8 cellular contexts compared by ENCODE assay signal in genomic region chr3:15630646-15631350, GRCh38. TPM values are rescaled to one million over a fixed set of nuclear protein-coding genes. Genes with fewer than 3 reads are reported as not detected.
DNase-seq lines count a peak whose midpoint lies in the region; ATAC-seq and TF ChIP-seq lines count a peak whose summit lies in the region.

No MANE protein-coding gene starts in this region.

- CTCF ChIA-PET in activated CD8-positive, alpha-beta T cell treated with anti-CD3 and anti-CD28 coated beads for 36 hours (lab: Charles Lee): interaction anchor here (0.6 to 3.4 kb wide), 27 partner anchors 10 to 418 kb away, joined by 3 to 51 read pairs (median 4); partner anchors contain the start of gene ANKRD28

- H3K4me3 Mint-ChIP-seq in activated T-cell treated with anti-CD3 and anti-CD28 coated beads, Interleukin-2, amount 50 U/mL, for 72 hours: peak overlapping the region; percentile 62 to 88
- H3K4me3 Mint-ChIP-seq in activated CD8-positive, alpha-beta T cell treated with anti-CD3 and anti-CD28 coated beads for 36 hours: peak overlapping the region; percentile 59
- H3K4me3 Mint-ChIP-seq in stimulated activated naive CD8-positive, alpha-beta T cell treated with anti-CD3 and anti-CD28 coated beads, Interleukin-15, Interleukin-2, amounts not matched to agents 100 ng/mL and 50 ng/mL, for 24 hours: peak overlapping the region; percentile 61

- POLR2A ChIA-PET in activated CD8-positive, alpha-beta T cell treated with anti-CD3 and anti-CD28 coated beads for 36 hours (lab: Charles Lee): no interaction called here

- peak overlapping the region; percentile 88 for H3K27ac Mint-ChIP-seq in activated T-cell treated with anti-CD3 and anti-CD28 coated beads, Interleukin-2, amount 50 U/mL, for 72 hours
- H3K27ac Mint-ChIP-seq in activated CD8-positive, alpha-beta T cell treated with anti-CD3 and anti-CD28 coated beads for 36 hours: peak overlapping the region; percentile 86
- peak overlapping the region; percentile 84 for H3K27ac Mint-ChIP-seq in stimulated activated naive CD8-positive, alpha-beta T cell treated with anti-CD3 and anti-CD28 coated beads, Interleukin-15, Interleukin-2, amounts not matched to agents 100 ng/mL and 50 ng/mL, for 24 hours

- no peaks in the 10 kb centered on the region for H3K36me3 Mint-ChIP-seq in activated T-cell treated with anti-CD3 and anti-CD28 coated beads, Interleukin-2, amount 50 U/mL, for 72 hours (ENCODE audit: insufficient read depth in 2 of 2)
- H3K36me3 Mint-ChIP-seq in activated CD8-positive, alpha-beta T cell treated with anti-CD3 and anti-CD28 coated beads for 36 hours (ENCODE audit: low read depth): no peaks in the 10 kb centered on the region
- no peaks in the 10 kb centered on the region for H3K36me3 Mint-ChIP-seq in stimulated activated naive CD8-positive, alpha-beta T cell treated with anti-CD3 and anti-CD28 coated beads, Interleukin-15, Interleukin-2, amounts not matched to agents 100 ng/mL and 50 ng/mL, for 24 hours (ENCODE audit: low read depth)

- peak in 1 of 2 donors; percentile 37 for DNase-seq in activated T-cell treated with anti-CD3 and anti-CD28 coated beads, Interleukin-2, amount 50 U/mL, for 72 hours
- DNase-seq in activated T-cell treated with anti-CD3 and anti-CD28 coated beads for 4 hours (no peak), left cardiac atrium (no peak), DMS 273 (lab: John Stamatoyannopoulos, UW; ENCODE audit: unreplicated experiment) (no peak), 8988T (no peak)
- DNase-seq in activated CD8-positive, alpha-beta T cell treated with anti-CD3 and anti-CD28 coated beads for 36 hours: peak; percentile 60

- intact Hi-C loops in activated CD8-positive, alpha-beta T cell treated with anti-CD3 and anti-CD28 coated beads for 36 hours (cut with micrococcal nuclease): loop anchor here (1.0 kb wide), 1 partner anchor 182 kb away; no protein-coding TSS in a partner anchor
- intact Hi-C loops in left cardiac atrium (cut with DNase I): loop anchor here (2.0 to 5.0 kb wide), 2 partner anchors 177 to 180 kb away; no protein-coding TSS in a partner anchor

- no peak for TF ChIP-seq CTCF in activated CD8-positive, alpha-beta T cell treated with anti-CD3 and anti-CD28 coated beads for 36 hours (IDR thresholded peaks at IDR 0.05)

- no peaks in the 10 kb centered on the region for H3K27me3 Mint-ChIP-seq in activated T-cell treated with anti-CD3 and anti-CD28 coated beads, Interleukin-2, amount 50 U/mL, for 72 hours (ENCODE audit: low read depth)
- H3K27me3 Mint-ChIP-seq in activated CD8-positive, alpha-beta T cell treated with anti-CD3 and anti-CD28 coated beads for 36 hours: no peaks in the 10 kb centered on the region
- no peaks in the 10 kb centered on the region for H3K27me3 Mint-ChIP-seq in stimulated activated naive CD8-positive, alpha-beta T cell treated with anti-CD3 and anti-CD28 coated beads, Interleukin-15, Interleukin-2, amounts not matched to agents 100 ng/mL and 50 ng/mL, for 24 hours

- H3K4me1 Mint-ChIP-seq in activated T-cell treated with anti-CD3 and anti-CD28 coated beads, Interleukin-2, amount 50 U/mL, for 72 hours (ENCODE audit: low read depth): peaks cover 58% of the 10 kb centered on the region
- H3K4me1 Mint-ChIP-seq in activated CD8-positive, alpha-beta T cell treated with anti-CD3 and anti-CD28 coated beads for 36 hours (ENCODE audit: low read depth): peaks cover 57% of the 10 kb centered on the region
- H3K4me1 Mint-ChIP-seq in stimulated activated naive CD8-positive, alpha-beta T cell treated with anti-CD3 and anti-CD28 coated beads, Interleukin-15, Interleukin-2, amounts not matched to agents 100 ng/mL and 50 ng/mL, for 24 hours (ENCODE audit: low read depth): peaks cover 63% of the 10 kb centered on the region

- ATAC-seq in activated T-cell treated with anti-CD3 and anti-CD28 coated beads, Interleukin-2, amount 50 U/mL, for 72 hours (replicated peaks in 1 of 2): peak; percentile 48 to 59
- ATAC-seq in HG02981 (IDR thresholded peaks at IDR 0.05; ENCODE audit: unreplicated experiment) (peak; percentile 25), left cardiac atrium (peak; percentile 31 to 39)
- ATAC-seq in activated CD8-positive, alpha-beta T cell treated with anti-CD3 and anti-CD28 coated beads for 36 hours: peak; percentile 66

- H3K9me3 Mint-ChIP-seq in activated T-cell treated with anti-CD3 and anti-CD28 coated beads, Interleukin-2, amount 50 U/mL, for 72 hours: no peaks in the 10 kb centered on the region
- H3K9me3 Mint-ChIP-seq in activated CD8-positive, alpha-beta T cell treated with anti-CD3 and anti-CD28 coated beads for 36 hours: no peaks in the 10 kb centered on the region
- no peaks in the 10 kb centered on the region for H3K9me3 Mint-ChIP-seq in stimulated activated naive CD8-positive, alpha-beta T cell treated with anti-CD3 and anti-CD28 coated beads, Interleukin-15, Interleukin-2, amounts not matched to agents 100 ng/mL and 50 ng/mL, for 24 hours

RNA-seq across cellular contexts. Expression of gene BTD, which starts 29.3 kb away (rescaled TPM):
- total RNA-seq in activated T-cell treated with anti-CD3 and anti-CD28 coated beads, Interleukin-2, amount 50 U/mL, for 72 hours: 10 to 100 TPM in 1 of 2 donors, 1 to 10 TPM in 1; 5.9 to 11.0 TPM
- 1 to 10 TPM; 3.8 to 4.0 TPM for total RNA-seq in activated CD8-positive, alpha-beta T cell treated with anti-CD3 and anti-CD28 coated beads for 36 hours
- 10 to 100 TPM; 11.4 to 16.0 TPM for total RNA-seq in left cardiac atrium

RNA-seq across cellular contexts. Expression of gene HACL1, which starts 29.4 kb away (rescaled TPM):
- total RNA-seq in activated T-cell treated with anti-CD3 and anti-CD28 coated beads, Interleukin-2, amount 50 U/mL, for 72 hours: 10 to 100 TPM; 25.2 to 25.9 TPM
- 10 to 100 TPM; 23.6 to 32.0 TPM for total RNA-seq in activated CD8-positive, alpha-beta T cell treated with anti-CD3 and anti-CD28 coated beads for 36 hours
- 10 to 100 TPM; 11.0 to 13.2 TPM for total RNA-seq in left cardiac atrium
